Comparison of ENCODE assay signal across 8 cellular contexts in the genomic region with DNA sequence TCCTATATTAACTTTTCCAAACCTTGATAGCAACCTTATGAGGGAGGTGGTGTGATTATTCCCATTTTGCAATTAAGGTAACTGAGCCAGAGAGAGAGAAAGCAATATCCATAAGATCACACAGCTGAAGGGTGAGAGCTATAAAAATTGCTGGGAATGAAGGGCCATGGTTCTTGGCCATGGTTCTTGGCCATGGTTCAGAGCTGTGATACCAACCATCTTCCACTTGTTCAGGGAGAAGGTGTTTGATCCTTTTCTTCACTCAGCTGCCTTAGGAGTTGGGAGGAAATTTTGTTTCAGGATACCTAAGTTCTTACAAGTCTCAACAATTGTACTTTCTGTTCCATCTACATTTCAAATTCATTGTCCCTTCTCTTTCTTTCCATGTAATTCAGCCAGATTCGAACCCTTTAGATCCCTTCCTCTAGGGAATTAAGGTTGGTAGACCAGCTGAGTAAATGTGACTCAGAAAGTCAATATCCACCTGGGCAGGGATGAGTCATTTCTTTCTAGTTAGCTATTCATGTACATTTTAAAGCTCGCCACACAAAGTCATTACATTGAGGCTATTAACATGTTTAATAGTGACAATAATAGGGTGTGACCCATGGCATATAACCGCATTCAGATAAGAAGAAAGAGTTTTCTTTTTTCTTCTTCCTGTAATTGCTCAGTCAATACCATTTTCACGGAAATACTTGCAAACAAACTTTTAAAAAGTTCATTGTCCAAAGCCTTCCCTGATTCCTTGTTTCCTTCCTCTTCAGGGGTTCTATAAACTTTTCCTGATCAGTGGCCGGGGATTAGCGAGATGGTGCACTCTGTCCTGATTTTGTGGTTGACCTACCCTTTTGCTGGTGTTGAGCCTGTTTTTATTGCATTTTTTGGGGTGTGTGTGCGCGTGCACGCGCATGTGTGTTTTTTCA.
DNase-seq lines count a peak whose midpoint lies in the region; ATAC-seq and TF ChIP-seq lines count a peak whose summit lies in the region.

No MANE protein-coding gene starts in this region.

- H3K36me3 ChIP-seq in DND-41 (ENCODE audit: insufficient read depth, low read length) (peaks cover 21% of the 10 kb centered on the region), mesenchymal stem cell (ENCODE audit: control insufficient read depth in 1 of 2, insufficient read depth in 2 of 2, low read depth in 1 of 2, low read length in 2 of 2) (peaks cover 21 to 41% of the 10 kb centered on the region in 2 experiments)

- H3K27me3 ChIP-seq in DND-41 (ENCODE audit: insufficient read depth, low read length, poor library complexity) (no peaks in the 10 kb centered on the region), mesenchymal stem cell (ENCODE audit: control insufficient read depth in 1 of 2, insufficient read depth in 1 of 2, low read length in 2 of 2) (no peaks in the 10 kb centered on the region)

- H3K23ac ChIP-seq in mesenchymal stem cell (ENCODE audit: low read length in 2 of 2) = no peak overlapping the region

- peak overlapping the region; percentile 74 for H2BK5ac ChIP-seq in mesenchymal stem cell (ENCODE audit: low read depth, low read length, poor library complexity, severe bottlenecking)

- peak overlapping the region; percentile 98 for H2AK5ac ChIP-seq in mesenchymal stem cell (ENCODE audit: low read length, severe bottlenecking)

- no peak overlapping the region for H3K9ac ChIP-seq in DND-41 (ENCODE audit: low read depth, low read length)
- H3K9ac ChIP-seq in mesenchymal stem cell (ENCODE audit: low read length) = no peak overlapping the region

- H2BK120ac ChIP-seq in mesenchymal stem cell (ENCODE audit: low read depth, low read length) = no peak overlapping the region

- no peak overlapping the region for H4K8ac ChIP-seq in mesenchymal stem cell (ENCODE audit: low read length)

- peaks cover 32% of the 10 kb centered on the region for H3K79me1 ChIP-seq in mesenchymal stem cell (replicated peaks; ENCODE audit: low read length, poor library complexity, severe bottlenecking)

- no peak for TF ChIP-seq CTCF in DND-41 (IDR thresholded peaks at IDR 0.05; ENCODE audit: borderline replicate concordance, extremely low read depth, low read length, poor library complexity, severe bottlenecking)
- TF ChIP-seq CTCF in activated B cell treated with CpG ODN at 0.5 μM for 24 hours (IDR thresholded peaks at IDR 0.05) = no peak

- H3K9me3 ChIP-seq in DND-41 (ENCODE audit: insufficient read depth, low read length, severe bottlenecking) (no peaks in the 10 kb centered on the region), mesenchymal stem cell (ENCODE audit: control insufficient read depth, low read length) (no peaks in the 10 kb centered on the region)

- ATAC-seq in DND-41 (ENCODE audit: insufficient read depth, low read depth) (peak; percentile 34; the same call in 1 of the 3 replicates), HG02938 (IDR thresholded peaks at IDR 0.05; ENCODE audit: unreplicated experiment) (peak; percentile 60), activated B cell treated with CpG ODN at 0.5 μM for 24 hours (ENCODE audit: low read depth) (no peak), GM21717 (IDR thresholded peaks at IDR 0.05; ENCODE audit: unreplicated experiment) (no peak), HG02970 (IDR thresholded peaks at IDR 0.05; ENCODE audit: low FRiP score, unreplicated experiment) (no peak)

- H3K79me2 ChIP-seq in DND-41 (ENCODE audit: insufficient read depth, low read length) = peaks cover 13% of the 10 kb centered on the region

- H3K4ac ChIP-seq in mesenchymal stem cell (ENCODE audit: low read depth in 1 of 2, low read length in 2 of 2) = peak overlapping the region in 1 of 2 experiments; percentile 49

- no peak overlapping the region for H2BK15ac ChIP-seq in mesenchymal stem cell (ENCODE audit: low read depth, poor library complexity, severe bottlenecking)

- H3K36me3 Mint-ChIP-seq in activated B cell treated with CpG ODN at 0.5 μM for 24 hours (ENCODE audit: low read depth) = no peaks in the 10 kb centered on the region

- POLR2A ChIA-PET in activated B cell treated with CpG ODN at 0.5 μM for 24 hours (lab: Charles Lee) = no interaction called here

- no peak overlapping the region for H3K4me2 ChIP-seq in DND-41 (ENCODE audit: insufficient read depth, low read length)
- H3K4me2 ChIP-seq in mesenchymal stem cell (ENCODE audit: low read length, poor library complexity, severe bottlenecking) = peak overlapping the region; percentile 53

- H3K4me1 Mint-ChIP-seq in activated B cell treated with CpG ODN at 0.5 μM for 24 hours = peaks cover 21% of the 10 kb centered on the region

- no peak for DNase-seq in DND-41
- no peak for DNase-seq in activated B cell treated with CpG ODN at 0.5 μM for 24 hours
- peak; percentile 60 for DNase-seq in mesenchymal stem cell
- no peak for DNase-seq in G401 (ENCODE audit: low spot score)
- no peak for DNase-seq in NCI-H2196 treated with DMSO at 0.1 percent for 48 hours (lab: John Stamatoyannopoulos, UW; ENCODE audit: unreplicated experiment)

- H3K9me3 Mint-ChIP-seq in activated B cell treated with CpG ODN at 0.5 μM for 24 hours = peaks cover 14% of the 10 kb centered on the region

- H2AFZ ChIP-seq in DND-41 (ENCODE audit: low read depth, low read length) (no peak overlapping the region), mesenchymal stem cell (ENCODE audit: low read depth, low read length) (no peak overlapping the region)

- H3K14ac ChIP-seq in mesenchymal stem cell (ENCODE audit: low read length in 2 of 2) = no peak overlapping the region

- H4K20me1 ChIP-seq in DND-41 (ENCODE audit: insufficient read depth, low read length) = peaks cover 8% of the 10 kb centered on the region; the same call in 1 of the 2 replicates

- peak overlapping the region; percentile 56 for H3K27ac ChIP-seq in DND-41 (ENCODE audit: low read length)
- peak overlapping the region; percentile 98 for H3K27ac ChIP-seq in mesenchymal stem cell (ENCODE audit: low read length, poor library complexity, severe bottlenecking)

- peaks cover 4% of the 10 kb centered on the region for H3K27me3 Mint-ChIP-seq in activated B cell treated with CpG ODN at 0.5 μM for 24 hours

- peak overlapping the region in 1 of 2 experiments; percentile 67 for H2BK12ac ChIP-seq in mesenchymal stem cell (ENCODE audit: low read length in 2 of 2)

- H3K18ac ChIP-seq in mesenchymal stem cell (ENCODE audit: low read depth in 1 of 2, low read length in 2 of 2) = peak overlapping the region; percentile 54 to 72

- intact Hi-C loops in activated B cell treated with CpG ODN at 0.5 μM for 24 hours (cut with micrococcal nuclease) = loop anchor here (2.0 kb wide), 2 partner anchors 113 to 563 kb away; no protein-coding TSS in a partner anchor

- H4K91ac ChIP-seq in mesenchymal stem cell (ENCODE audit: low read length) = peak overlapping the region; percentile 62

- no peak overlapping the region for H3K27ac Mint-ChIP-seq in activated B cell treated with CpG ODN at 0.5 μM for 24 hours

- WGBS in mesenchymal stem cell = 70% methylated on average over 4 of the region's 10 CpGs

- H3K4me3 Mint-ChIP-seq in activated B cell treated with CpG ODN at 0.5 μM for 24 hours = peak overlapping the region; percentile 21

- CTCF ChIA-PET in activated B cell treated with CpG ODN at 0.5 μM for 24 hours (lab: Charles Lee) = no interaction called here

- H3K4me3 ChIP-seq in DND-41 (ENCODE audit: low read depth in 1 of 2, low read length in 2 of 2) = no peak overlapping the region
- no peak overlapping the region for H3K4me3 ChIP-seq in mesenchymal stem cell (ENCODE audit: insufficient read depth in 1 of 2, low read depth in 1 of 2, low read length in 2 of 2)

- in situ Hi-C loops in G401 (cut with HindIII; ENCODE audit: low sequenced_read_pairs) = no loop called here

- H3K4me1 ChIP-seq in DND-41 (ENCODE audit: insufficient read depth, low read length) (peaks cover 28% of the 10 kb centered on the region), mesenchymal stem cell (ENCODE audit: control insufficient read depth, insufficient read depth, low read depth, low read length) (peaks cover 30% of the 10 kb centered on the region)

Comparison
In these comparisons a context has a peak if more than half of its experiments do, and no peak if none do; other contexts are left out.
1. ATAC-seq: peak in DND-41 (single experiment) and HG02938 (single experiment); none in activated B cell treated with CpG ODN at 0.5 μM for 24 hours (single experiment), GM21717 (single experiment) and HG02970 (single experiment).